In genomic region chr2:205903549-205904129, GRCh38 we compare ENCODE assay signal across 10 cellular contexts.
DNase-seq lines count a peak whose midpoint lies in the region; ATAC-seq, FAIRE-seq and TF ChIP-seq lines count a peak whose summit lies in the region.
"Had no signal": no experiment of that assay in that cellular context is flagged by ENCODE, and none has a peak within 500 bp of the region (broad histone marks: within the 10 kb centered on the region; RNA-seq: fewer than 3 reads in every experiment).

No MANE protein-coding gene starts in this region.

- peak; percentile 54 to 63 (median 55) for TF ChIP-seq CTCF in K562 (IDR thresholded peaks at IDR 0.05 in 2 of 3, conservative IDR thresholded peaks at IDR 0.05 in 1 of 3; ENCODE audit: insufficient read depth in 2 of 3, low read depth in 1 of 3, low read length in 3 of 3)
- peak; percentile 36 for TF ChIP-seq CTCF in nephron progenitor cell (IDR thresholded peaks at IDR 0.05)
- TF ChIP-seq CTCF in ovary (IDR thresholded peaks at IDR 0.05) = no peak

- H3K4me3 ChIP-seq in K562 (no peak overlapping the region), ovary (no peak overlapping the region)
- H3K4me3 ChIP-seq: SJSA1 had no signal

- H3K27me3 Mint-ChIP-seq in nephron progenitor cell (ENCODE audit: low read depth, poor library complexity) = peaks cover 7% of the 10 kb centered on the region

- DNase-seq in Daoy (ENCODE audit: low read depth) (peak; percentile 36), HT1080 (ENCODE audit: low read depth) (peak; percentile 22), K562 (ENCODE audit: extremely low read depth in 1 of 4, low spot score in 3 of 4) (peak; percentile 25 to 67 (median 40)), nephron progenitor cell (peak; percentile 23), hippocampal formation (lab: John Stamatoyannopoulos, UW) (no peak), ovary (no peak), NCI-H1092 (lab: John Stamatoyannopoulos, UW) (no peak)
- DNase-seq: left cardiac atrium had no signal

- intact Hi-C loops in K562 (cut with micrococcal nuclease) (loop anchor here (5.0 kb wide), 1 partner anchor 44 kb away; no protein-coding TSS in a partner anchor), ovary (cut with DNase I) (no loop called here)

- POLR2A ChIA-PET in K562 (lab: Yijun Ruan, JAX) = no interaction called here

- 15% methylated on average over 7 of the region's 10 CpGs for WGBS in K562 (ENCODE audit: insufficient coverage, low coverage, missing lambda C conversion rate)
- 76 to 84% (median 80%) methylated on average over 10 of the region's 10 CpGs for WGBS in ovary, 3 donors

- peak; percentile 66 for FAIRE-seq in K562 (lab: Jason Lieb, UNC)

- H3K4me1 ChIP-seq in K562 (replicated peaks in 1 of 2; ENCODE audit: control insufficient read depth in 2 of 2, insufficient read depth in 2 of 2, low read length in 2 of 2) (peaks cover 3 to 12% of the 10 kb centered on the region in 2 experiments; a peak in 3 of 5 replicates), ovary (ENCODE audit: insufficient read depth) (no peaks in the 10 kb centered on the region)
- H3K4me1 ChIP-seq: SJSA1 had no signal

- TF ChIP-seq POLR2A in K562 (conservative IDR thresholded peaks at IDR 0.05) (no peak), ovary (IDR thresholded peaks at IDR 0.05) (no peak)

- peak in 1 of 2 experiments; percentile 51; a peak in 3 of 4 replicates for TF ChIP-seq RAD21 in K562 (CRISPR knock-in tag; conservative IDR thresholded peaks at IDR 0.05 in 1 of 2, IDR thresholded peaks at IDR 0.05 in 1 of 2)

- no peak overlapping the region; the same call in 1 of the 2 replicates for H3K4me2 ChIP-seq in K562 (ENCODE audit: insufficient read depth, low read length)

- H3K9me3 ChIP-seq in K562 (replicated peaks; ENCODE audit: control insufficient read depth, insufficient read depth, low read depth, low read length) (peaks cover 2% of the 10 kb centered on the region; the same call in 1 of the 2 replicates), ovary (no peaks in the 10 kb centered on the region)
- H3K9me3 ChIP-seq: SJSA1 had no signal

- H3K79me2 ChIP-seq in K562 (ENCODE audit: control insufficient read depth, insufficient read depth, low read length) = no peaks in the 10 kb centered on the region

- TF ChIP-seq EP300 in K562 (IDR thresholded peaks at IDR 0.05; ENCODE audit: low read length) (no peak), ovary (IDR thresholded peaks at IDR 0.05) (no peak)

- H3K27ac ChIP-seq in K562 (ENCODE audit: extremely low read depth, low read depth, low read length) = no peak overlapping the region
- no peak overlapping the region for H3K27ac ChIP-seq in ovary
- H3K27ac ChIP-seq: SJSA1 had no signal

- no peaks in the 10 kb centered on the region for H3K36me3 ChIP-seq in K562 (ENCODE audit: control insufficient read depth, insufficient read depth, low read length)
- no peaks in the 10 kb centered on the region for H3K36me3 ChIP-seq in ovary
- H3K36me3 ChIP-seq: SJSA1 had no signal

- H2AFZ ChIP-seq in K562 (ENCODE audit: low read depth, low read length) = peak overlapping the region; percentile 55

- no TSS peak for BruUV-seq in K562 (replicated peaks; lab: Mats Ljungman, UMichigan)

- no peaks in the 10 kb centered on the region for H3K9me1 ChIP-seq in K562 (ENCODE audit: control insufficient read depth, insufficient read depth, low read length)

- no peak overlapping the region for H3K27ac Mint-ChIP-seq in nephron progenitor cell

- H3K9me3 Mint-ChIP-seq in nephron progenitor cell = peaks cover 28% of the 10 kb centered on the region

- in situ Hi-C loops in K562 (cut with MboI) = no loop called here

- H4K20me1 ChIP-seq in K562 (replicated peaks; ENCODE audit: control insufficient read depth, insufficient read depth, low read length) = no peaks in the 10 kb centered on the region

- CTCF ChIA-PET in K562 (lab: Yijun Ruan, JAX; ENCODE audit: low intra/inter-chr PET ratio) = no interaction called here

- no peaks in the 10 kb centered on the region for H3K27me3 ChIP-seq in K562 (ENCODE audit: control insufficient read depth in 2 of 2, insufficient read depth in 2 of 2, low read length in 2 of 2)
- no peaks in the 10 kb centered on the region for H3K27me3 ChIP-seq in ovary
- H3K27me3 ChIP-seq: SJSA1 had no signal

- H3K36me3 Mint-ChIP-seq in nephron progenitor cell (ENCODE audit: low read depth) = peaks cover 16% of the 10 kb centered on the region

- peak; percentile 77 for ATAC-seq in GM19397 (IDR thresholded peaks at IDR 0.05; ENCODE audit: unreplicated experiment)
- peak; percentile 95 for ATAC-seq in K562

- peaks cover 52% of the 10 kb centered on the region for H3K4me1 Mint-ChIP-seq in nephron progenitor cell

- no peak overlapping the region for H3K4me3 Mint-ChIP-seq in nephron progenitor cell

- no peak overlapping the region for H3K9ac ChIP-seq in K562 (ENCODE audit: insufficient read depth in 1 of 2, low read depth in 2 of 2, low read length in 2 of 2)

TF ChIP-seq in K562, 482 proteins besides CTCF, POLR2A, EP300 and RAD21:
- TF ChIP-seq TFAP4 (CRISPR knock-in tag; IDR thresholded peaks at IDR 0.05; ENCODE audit: borderline replicate concordance) (peak; percentile 85; the same call in 1 of the 2 replicates), MAX (CRISPR knock-in tag; IDR thresholded peaks at IDR 0.05) (0 out of 2 replicates have a peak, but pooled peaks have one; percentile 29), CREM (IDR thresholded peaks at IDR 0.05; ENCODE audit: low read depth) (0 out of 2 replicates have a peak, but pooled peaks have one; percentile 16), CTBP1 (IDR thresholded peaks at IDR 0.05; ENCODE audit: borderline replicate concordance) (peak; percentile 25; the same call in 1 of the 2 replicates), RCOR1 (IDR thresholded peaks at IDR 0.05; ENCODE audit: borderline replicate concordance in 1 of 2, low read depth in 2 of 2, low read length in 2 of 2) (0 out of 4 replicates have a peak, but pooled peaks of 1 of the 2 experiments have one; percentile 44), ETV1 (tag; conservative IDR thresholded peaks at IDR 0.05; ENCODE audit: low read depth) (peak; percentile 61), DACH1 (IDR thresholded peaks at IDR 0.05; ENCODE audit: partially characterized antibody) (peak; percentile 66), HIVEP1 (CRISPR knock-in tag; IDR thresholded peaks at IDR 0.05) (no peak), CBX3 (IDR thresholded peaks at IDR 0.05; ENCODE audit: borderline replicate concordance in 1 of 2, low read length in 2 of 2) (peak in 1 of 2 experiments; percentile 44; a peak in 1 of 3 replicates), MYNN (IDR thresholded peaks at IDR 0.05) (no peak), MYNN (CRISPR knock-in tag; IDR thresholded peaks at IDR 0.05) (no peak)

Comparison
In these comparisons a context has a peak if more than half of its experiments do, and no peak if none do; other contexts are left out.
1. DNase-seq: peak in Daoy (single experiment), HT1080 (single experiment), K562 (4 of 4) and nephron progenitor cell (single experiment); none in hippocampal formation (0 of 2), ovary (0 of 5) and NCI-H1092 (single experiment).
2. CTCF ChIP-seq: peak in K562 (3 of 3) and nephron progenitor cell (single experiment); none in ovary (0 of 3).